ENCODE assay signal across 9 cellular contexts in the genomic region with DNA sequence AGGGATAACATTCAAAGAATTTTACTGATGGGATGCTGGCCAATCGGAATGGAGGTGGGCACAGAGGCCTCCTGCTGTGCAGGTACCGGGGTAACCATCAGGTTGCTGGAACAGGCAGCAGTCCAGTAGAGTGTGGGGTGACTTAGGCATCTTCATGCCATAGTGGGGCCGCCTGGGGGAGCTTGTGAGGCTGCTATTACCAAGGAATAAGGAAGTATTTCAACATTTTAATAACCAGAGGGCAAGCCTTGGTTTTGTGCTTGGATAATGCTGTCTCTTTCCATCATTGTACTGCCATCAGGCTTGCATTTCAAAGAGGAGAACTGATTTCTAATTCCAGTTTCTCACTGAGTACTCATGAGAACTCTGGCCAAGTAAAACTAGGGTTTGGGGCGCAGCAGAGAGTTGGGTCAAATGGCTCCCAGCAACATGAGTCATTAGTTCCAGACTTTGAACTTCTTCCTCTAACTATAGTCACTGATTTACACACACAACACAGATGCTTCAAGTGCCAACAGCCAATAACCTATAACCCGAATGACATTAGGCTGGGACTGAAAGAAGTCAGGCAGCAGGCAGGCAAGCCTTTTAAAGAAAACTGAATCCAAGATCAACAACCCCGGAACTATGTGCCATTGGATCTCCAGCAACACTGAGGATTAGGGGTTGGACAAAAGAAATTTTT. TPM values are rescaled to one million over a fixed set of nuclear protein-coding genes. Genes with fewer than 3 reads are reported as not detected.
DNase-seq lines count a peak whose midpoint lies in the region; ATAC-seq, FAIRE-seq and TF ChIP-seq lines count a peak whose summit lies in the region.
"Had no signal": no experiment of that assay in that cellular context is flagged by ENCODE, and none has a peak within 500 bp of the region (broad histone marks: within the 10 kb centered on the region; RNA-seq: fewer than 3 reads in every experiment).

No MANE protein-coding gene starts in this region.

- H3K4me1 Mint-ChIP-seq in activated T-cell treated with anti-CD3 and anti-CD28 coated beads, Interleukin-2, amount 50 U/mL, for 4 hours (ENCODE audit: low read depth), result no peaks in the 10 kb centered on the region
- H3K4me1 Mint-ChIP-seq: IgD-negative memory B cell had no signal

- H3K36me3 Mint-ChIP-seq in activated T-cell treated with anti-CD3 and anti-CD28 coated beads, Interleukin-2, amount 50 U/mL, for 4 hours (ENCODE audit: insufficient read depth), result no peaks in the 10 kb centered on the region
- H3K36me3 Mint-ChIP-seq: IgD-negative memory B cell had no signal

- WGBS in adrenal gland, 4 donors, result 62 to 67% (median 63%) methylated on average over 6 of the region's 6 CpGs

- H3K27me3 ChIP-seq in adrenal gland, result no peaks in the 10 kb centered on the region
- H3K27me3 ChIP-seq in kidney epithelial cell (ENCODE audit: control insufficient read depth, insufficient read depth, low read length), result no peaks in the 10 kb centered on the region

- TF ChIP-seq CTCF in adrenal gland (IDR thresholded peaks at IDR 0.05) (peak in 4 of 6 experiments; percentile 18 to 39 (median 23)), kidney epithelial cell (IDR thresholded peaks at IDR 0.05; ENCODE audit: insufficient read depth, low read length, poor library complexity, severe bottlenecking) (peak; percentile 54), GM13976 (IDR thresholded peaks at IDR 0.05; ENCODE audit: borderline replicate concordance, control extremely low read depth, extremely low read depth, insufficient read depth, missing control alignments) (no peak)

- no peak for FAIRE-seq in HTR-8/SVneo (lab: Jason Lieb, UNC)

- H3K27me3 Mint-ChIP-seq in activated T-cell treated with anti-CD3 and anti-CD28 coated beads, Interleukin-2, amount 50 U/mL, for 4 hours (ENCODE audit: low read depth), result peaks cover 12% of the 10 kb centered on the region

- peaks cover 2 to 11% of the 10 kb centered on the region in 2 donors for H3K4me1 ChIP-seq in adrenal gland (replicated peaks in 1 of 2)

- in situ Hi-C loops in GM13976 (cut with MboI; ENCODE audit: low sequenced_read_pairs, unreplicated experiment), result no loop called here

- H3K4me3 Mint-ChIP-seq in activated T-cell treated with anti-CD3 and anti-CD28 coated beads, Interleukin-2, amount 50 U/mL, for 4 hours, result no peak overlapping the region

- DNase-seq in DMS53 (lab: John Stamatoyannopoulos, UW) (peak; percentile 89), HTR-8/SVneo (ENCODE audit: insufficient read length, low spot score) (peak; percentile 37), adrenal gland (peak in 6 of 7 donors; percentile 25 to 63 (median 36)), kidney epithelial cell (ENCODE audit: low read depth) (peak; percentile 88), GM13976 (ENCODE audit: low spot score) (no peak)
- no peak for DNase-seq in effector CD8-positive, alpha-beta T cell (lab: John Stamatoyannopoulos, UW)
- no peak for DNase-seq in activated T-cell treated with anti-CD3 and anti-CD28 coated beads, Interleukin-2, amount 50 U/mL, for 4 hours

- H3K9me3 ChIP-seq in adrenal gland (replicated peaks in 1 of 3), result no peaks in the 10 kb centered on the region

- ATAC-seq in HG03108 (IDR thresholded peaks at IDR 0.05; ENCODE audit: unreplicated experiment), result no peak
- ATAC-seq in activated T-cell treated with anti-CD3 and anti-CD28 coated beads, Interleukin-2, amount 50 U/mL, for 4 hours, result no peak

- no peak for TF ChIP-seq POLR2A in adrenal gland (IDR thresholded peaks at IDR 0.05)

- H3K9me3 Mint-ChIP-seq in activated T-cell treated with anti-CD3 and anti-CD28 coated beads, Interleukin-2, amount 50 U/mL, for 4 hours, result no peaks in the 10 kb centered on the region

- intact Hi-C loops in adrenal gland (cut with DNase I), result no loop called here

- H3K36me3 ChIP-seq in adrenal gland (replicated peaks in 1 of 2), result no peaks in the 10 kb centered on the region
- H3K36me3 ChIP-seq in kidney epithelial cell (ENCODE audit: control insufficient read depth, insufficient read depth, low read length), result no peaks in the 10 kb centered on the region

- H3K4me3 ChIP-seq in adrenal gland (no peak overlapping the region), kidney epithelial cell (ENCODE audit: low read depth, low read length) (no peak overlapping the region)

- H3K27ac ChIP-seq in adrenal gland, result peak overlapping the region in 2 of 5 donors; percentile 39 to 83

RNA-seq across cellular contexts. Expression of a gene that starts 56.1 kb away (rescaled TPM):
- 100 to 1,000 TPM in 6 of 8 donors, 10 to 100 TPM in 2; 41.2 to 213 (median 138) TPM for total RNA-seq in adrenal gland
- 10 to 100 TPM; 43.8 to 54.9 (median 50.8) TPM for polyA plus RNA-seq in adrenal gland
- total RNA-seq in kidney epithelial cell, result 260 and 265 TPM in 2 replicates
- 1 to 10 TPM; 2.6 to 3.5 (median 2.7) TPM for total RNA-seq in activated T-cell treated with anti-CD3 and anti-CD28 coated beads, Interleukin-2, amount 50 U/mL, for 4 hours

Comparison
In these comparisons a context has a peak if more than half of its experiments do, and no peak if none do; other contexts are left out.
1. DNase-seq: peak in DMS53 (single experiment), HTR-8/SVneo (single experiment), adrenal gland (6 of 7) and kidney epithelial cell (single experiment); none in GM13976 (single experiment), effector CD8-positive, alpha-beta T cell (single experiment) and activated T-cell treated with anti-CD3 and anti-CD28 coated beads, Interleukin-2, amount 50 U/mL, for 4 hours (single experiment).
2. RNA of a gene that starts 56.1 kb away (total RNA-seq): 260 to 265 TPM in kidney epithelial cell and 41.2 to 213 TPM in adrenal gland; 2.6 to 3.5 TPM in activated T-cell treated with anti-CD3 and anti-CD28 coated beads, Interleukin-2, amount 50 U/mL, for 4 hours; every median in the first group is over 4 times any median in the second.